In genomic region chr2:230916218-230916617, GRCh38 we compare ENCODE assay signal across 18 cellular contexts. TPM values are rescaled to one million over a fixed set of nuclear protein-coding genes. Genes with fewer than 3 reads are reported as not detected.
DNase-seq lines count a peak whose midpoint lies in the region; ATAC-seq and TF ChIP-seq lines count a peak whose summit lies in the region.
"Had no signal": no experiment of that assay in that cellular context is flagged by ENCODE, and none has a peak within 500 bp of the region (broad histone marks: within the 10 kb centered on the region; RNA-seq: fewer than 3 reads in every experiment).

No MANE protein-coding gene starts in this region.

- H3K27me3 Mint-ChIP-seq in T-helper 17 cell: peaks cover 18% of the 10 kb centered on the region
- H3K27me3 Mint-ChIP-seq in dendritic cell treated with granulocyte-macrophage colony-stimulating factor and Interleukin-4, amounts not matched to agents 40 ng/mL and 50 ng/mL, for 4 days: peaks cover 7% of the 10 kb centered on the region
- H3K27me3 Mint-ChIP-seq in stimulated activated memory B cell treated with anti-CD40 and anti-IgM and Interleukin-4, amounts not matched to agents 10 μg/mL and 1 μg/mL and 100 μg/mL, for 72 hours: no peaks in the 10 kb centered on the region

- no peak for TF ChIP-seq POLR2A in esophagus squamous epithelium (IDR thresholded peaks at IDR 0.05)

- H3K27ac ChIP-seq in esophagus squamous epithelium: no peak overlapping the region
- H3K27ac ChIP-seq: Peyer's patch had no signal

- DNase-seq in activated T-cell treated with anti-CD3 and anti-CD28 coated beads, Interleukin-2, amount 50 U/mL, for 1 hour: peak; percentile 4
- no peak for DNase-seq in activated T-cell treated with anti-CD3 and anti-CD28 coated beads, Interleukin-2, amount 50 U/mL, for 48 hours
- no peak for DNase-seq in T-helper 17 cell
- DNase-seq in left lobe of liver (ENCODE audit: low spot score): no peak
- no peak for DNase-seq in esophagus squamous epithelium (lab: John Stamatoyannopoulos, UW)
- DNase-seq: C1 segment of cervical spinal cord, COR-L47, Karpas-422, MM.1S, NCI-H1105 treated with DMSO at 0.1 percent for 48 hours, NCI-H1930, NCI-H2171 treated with DMSO at 0.1 percent for 48 hours, NCI-H510A had no signal

- 67 to 78% methylated on average over 7 of the region's 7 CpGs for WGBS in esophagus squamous epithelium, 2 donors

- no peaks in the 10 kb centered on the region for H3K36me3 ChIP-seq in esophagus squamous epithelium
- H3K36me3 ChIP-seq: HAP-1, Peyer's patch had no signal

- H3K4me1 ChIP-seq in esophagus squamous epithelium: no peaks in the 10 kb centered on the region
- H3K4me1 ChIP-seq: Peyer's patch had no signal

- H3K4me1 Mint-ChIP-seq in T-helper 17 cell: peaks cover 14% of the 10 kb centered on the region
- peaks cover 36% of the 10 kb centered on the region for H3K4me1 Mint-ChIP-seq in dendritic cell treated with granulocyte-macrophage colony-stimulating factor and Interleukin-4, amounts not matched to agents 40 ng/mL and 50 ng/mL, for 4 days (ENCODE audit: low read depth)
- peaks cover 51% of the 10 kb centered on the region for H3K4me1 Mint-ChIP-seq in stimulated activated memory B cell treated with anti-CD40 and anti-IgM and Interleukin-4, amounts not matched to agents 10 μg/mL and 1 μg/mL and 100 μg/mL, for 72 hours

- H3K9me3 ChIP-seq in T-helper 17 cell (ENCODE audit: control insufficient read depth, low read length, poor library complexity, severe bottlenecking) (no peaks in the 10 kb centered on the region), esophagus squamous epithelium (no peaks in the 10 kb centered on the region)
- H3K9me3 ChIP-seq: HAP-1, Peyer's patch had no signal

- H3K36me3 Mint-ChIP-seq in T-helper 17 cell (ENCODE audit: low read depth): peaks cover 2% of the 10 kb centered on the region
- H3K36me3 Mint-ChIP-seq in dendritic cell treated with granulocyte-macrophage colony-stimulating factor and Interleukin-4, amounts not matched to agents 40 ng/mL and 50 ng/mL, for 4 days (ENCODE audit: low read depth): no peaks in the 10 kb centered on the region
- peaks cover 14% of the 10 kb centered on the region for H3K36me3 Mint-ChIP-seq in stimulated activated memory B cell treated with anti-CD40 and anti-IgM and Interleukin-4, amounts not matched to agents 10 μg/mL and 1 μg/mL and 100 μg/mL, for 72 hours

- peak overlapping the region; percentile 47 for H3K27ac Mint-ChIP-seq in T-helper 17 cell
- peak overlapping the region; percentile 95 for H3K27ac Mint-ChIP-seq in dendritic cell treated with granulocyte-macrophage colony-stimulating factor and Interleukin-4, amounts not matched to agents 40 ng/mL and 50 ng/mL, for 4 days
- H3K27ac Mint-ChIP-seq in stimulated activated memory B cell treated with anti-CD40 and anti-IgM and Interleukin-4, amounts not matched to agents 10 μg/mL and 1 μg/mL and 100 μg/mL, for 72 hours: peak overlapping the region; percentile 55

- H3K27me3 ChIP-seq in esophagus squamous epithelium: peaks cover 0 to 42% (median 0%) of the 10 kb centered on the region in 4 donors
- H3K27me3 ChIP-seq: Peyer's patch had no signal

- no peaks in the 10 kb centered on the region for H3K9me3 Mint-ChIP-seq in dendritic cell treated with granulocyte-macrophage colony-stimulating factor and Interleukin-4, amounts not matched to agents 40 ng/mL and 50 ng/mL, for 4 days
- H3K9me3 Mint-ChIP-seq in stimulated activated memory B cell treated with anti-CD40 and anti-IgM and Interleukin-4, amounts not matched to agents 10 μg/mL and 1 μg/mL and 100 μg/mL, for 72 hours: no peaks in the 10 kb centered on the region

- intact Hi-C loops in dendritic cell treated with granulocyte-macrophage colony-stimulating factor and Interleukin-4, amounts not matched to agents 40 ng/mL and 50 ng/mL, for 4 days (cut with micrococcal nuclease): no loop called here
- intact Hi-C loops in esophagus squamous epithelium (cut with DNase I): no loop called here

- no peak for TF ChIP-seq CTCF in esophagus squamous epithelium (IDR thresholded peaks at IDR 0.05)

- H3K4me3 ChIP-seq in esophagus squamous epithelium: no peak overlapping the region
- H3K4me3 ChIP-seq: HAP-1, Peyer's patch had no signal

- no peak overlapping the region for H3K4me3 Mint-ChIP-seq in T-helper 17 cell
- no peak overlapping the region for H3K4me3 Mint-ChIP-seq in dendritic cell treated with granulocyte-macrophage colony-stimulating factor and Interleukin-4, amounts not matched to agents 40 ng/mL and 50 ng/mL, for 4 days
- H3K4me3 Mint-ChIP-seq in stimulated activated memory B cell treated with anti-CD40 and anti-IgM and Interleukin-4, amounts not matched to agents 10 μg/mL and 1 μg/mL and 100 μg/mL, for 72 hours: no peak overlapping the region

- no peak for ATAC-seq in T-helper 17 cell
- ATAC-seq in stimulated activated memory B cell treated with anti-CD40 and anti-IgM and Interleukin-4, amounts not matched to agents 10 μg/mL and 1 μg/mL and 100 μg/mL, for 72 hours: no peak
- no peak for ATAC-seq in left lobe of liver
- no peak for ATAC-seq in HG02642 (IDR thresholded peaks at IDR 0.05; ENCODE audit: poor library complexity, unreplicated experiment)

RNA-seq across cellular contexts. Expression of gene GPR55, which starts 8.8 kb away (rescaled TPM):
- total RNA-seq in T-helper 17 cell: 1 to 10 TPM; 3.8 to 8.3 TPM
- total RNA-seq in left lobe of liver: not detected
- under 1 TPM; 0.61 to 0.88 (median 0.78) TPM for total RNA-seq in esophagus squamous epithelium

RNA-seq across cellular contexts. Expression of gene ITM2C, which starts 51.5 kb away (rescaled TPM):
- total RNA-seq in T-helper 17 cell (10 to 100 TPM; 15.3 to 18.6 TPM), left lobe of liver (14.2 TPM), esophagus squamous epithelium (10 to 100 TPM in 2 of 4 donors, 1 to 10 TPM in 2; 3.8 to 31.9 (median 10.3) TPM)
